Comparison of ENCODE assay signal across 9 cellular contexts in the genomic region with DNA sequence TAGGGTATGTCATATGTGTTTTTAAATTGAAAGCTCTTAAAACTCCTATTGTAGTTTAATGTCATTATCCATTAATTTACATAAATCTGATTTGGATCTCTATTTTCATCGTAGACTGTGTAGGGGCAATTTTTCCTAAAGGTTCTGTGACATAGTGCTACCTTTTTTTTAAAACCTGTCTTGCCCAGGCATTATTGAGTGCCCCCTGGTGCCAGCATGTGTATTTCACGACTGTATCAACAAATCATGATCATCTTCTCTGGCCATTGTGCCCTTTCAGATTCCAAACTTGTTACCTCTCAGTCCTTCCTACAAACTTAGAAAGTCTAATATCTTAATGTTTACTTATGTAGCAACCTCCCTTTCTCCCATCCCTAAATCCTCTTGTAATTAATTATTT.
DNase-seq lines count a peak whose midpoint lies in the region; ATAC-seq and TF ChIP-seq lines count a peak whose summit lies in the region.
"Had no signal": no experiment of that assay in that cellular context is flagged by ENCODE, and none has a peak within 500 bp of the region (broad histone marks: within the 10 kb centered on the region; RNA-seq: fewer than 3 reads in every experiment).

No MANE protein-coding gene starts in this region.

- H3K4me3 ChIP-seq in NB4 (ENCODE audit: low read depth, low read length) = no peak overlapping the region

- peaks cover 33% of the 10 kb centered on the region for H3K4me1 Mint-ChIP-seq in chondrocyte (ENCODE audit: low read depth)

- no peak for ATAC-seq in GM21786 (IDR thresholded peaks at IDR 0.05; ENCODE audit: unreplicated experiment)
- ATAC-seq: right cardiac atrium had no signal

- H3K27ac Mint-ChIP-seq in chondrocyte (ENCODE audit: unreplicated experiment) = peak overlapping the region; percentile 9

- TF ChIP-seq POLR2A in NB4 (IDR thresholded peaks at IDR 0.05; ENCODE audit: extremely low read depth, insufficient read length) = no peak

- peak; percentile 37 for TF ChIP-seq CTCF in NB4 (IDR thresholded peaks at IDR 0.05; ENCODE audit: low read depth, low read length)
- peak; percentile 76 for TF ChIP-seq CTCF in chondrocyte (IDR thresholded peaks at IDR 0.05)

- H3K27me3 Mint-ChIP-seq in chondrocyte (ENCODE audit: low read depth) = no peaks in the 10 kb centered on the region

- DNase-seq in NCI-H2227 (lab: John Stamatoyannopoulos, UW; ENCODE audit: unreplicated experiment) = peak; percentile 8
- DNase-seq in NCI-H2227 treated with DMSO at 0.1 percent for 48 hours (lab: John Stamatoyannopoulos, UW) = no peak
- peak; percentile 42 for DNase-seq in NB4 (ENCODE audit: low read depth)
- no peak for DNase-seq in chondrocyte (ENCODE audit: low spot score)
- DNase-seq in renal cortical epithelial cell (ENCODE audit: low read depth) = peak; percentile 30
- DNase-seq in T1000 (lab: John Stamatoyannopoulos, UW) = no peak
- DNase-seq in NCI-H345 treated with DMSO at 0.1 percent for 48 hours (lab: John Stamatoyannopoulos, UW; ENCODE audit: unreplicated experiment) = no peak

- H3K4me3 Mint-ChIP-seq in chondrocyte (ENCODE audit: unreplicated experiment) = no peak overlapping the region

- no peaks in the 10 kb centered on the region for H3K9me3 Mint-ChIP-seq in chondrocyte (ENCODE audit: low read depth)

- peaks cover 22% of the 10 kb centered on the region for H3K36me3 Mint-ChIP-seq in chondrocyte (ENCODE audit: low read depth)

Comparison
In these comparisons a context has a peak if more than half of its experiments do, and no peak if none do; other contexts are left out.
1. DNase-seq: peak in NCI-H2227 (single experiment), NB4 (single experiment) and renal cortical epithelial cell (single experiment); none in NCI-H2227 treated with DMSO at 0.1 percent for 48 hours (single experiment), chondrocyte (single experiment), T1000 (single experiment) and NCI-H345 treated with DMSO at 0.1 percent for 48 hours (single experiment).